12 cellular contexts compared by ENCODE assay signal in the genomic region with DNA sequence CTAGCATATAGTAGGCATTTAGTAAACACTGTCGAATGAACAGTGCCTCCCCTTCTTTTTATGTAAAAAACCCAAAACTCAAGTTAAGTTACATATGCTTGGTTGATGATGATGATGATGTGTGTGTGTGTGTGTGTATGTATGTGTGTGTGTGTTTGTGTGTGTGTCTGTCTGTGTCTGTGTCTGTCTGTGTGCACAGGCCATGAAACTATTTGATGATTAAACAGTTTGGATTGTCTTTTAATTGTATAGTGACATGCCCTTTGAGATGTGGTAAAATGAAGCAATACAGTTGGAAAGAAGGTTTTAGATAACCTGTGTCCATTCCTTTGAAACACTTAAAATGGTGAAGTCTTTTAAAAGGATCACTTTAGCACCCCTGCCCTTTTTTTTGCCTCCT.
DNase-seq lines count a peak whose midpoint lies in the region; ATAC-seq and TF ChIP-seq lines count a peak whose summit lies in the region.
"Had no signal": no experiment of that assay in that cellular context is flagged by ENCODE, and none has a peak within 500 bp of the region (broad histone marks: within the 10 kb centered on the region; RNA-seq: fewer than 3 reads in every experiment).

No MANE protein-coding gene starts in this region.

- H3F3A ChIP-seq in SK-N-SH (replicated peaks; ENCODE audit: insufficient read depth) = peaks cover 30% of the 10 kb centered on the region

- no peak for TF ChIP-seq CTCF in SK-N-SH (IDR thresholded peaks at IDR 0.05)
- no peak for TF ChIP-seq CTCF in brain microvascular endothelial cell (IDR thresholded peaks at IDR 0.05; ENCODE audit: low read depth, low read length, missing control alignments)
- no peak for TF ChIP-seq CTCF in kidney epithelial cell (IDR thresholded peaks at IDR 0.05; ENCODE audit: insufficient read depth, low read length, poor library complexity, severe bottlenecking)

- no peak overlapping the region for H3K4me3 Mint-ChIP-seq in stimulated activated memory B cell treated with anti-CD40 and anti-IgM and Interleukin-4, amounts not matched to agents 10 μg/mL and 1 μg/mL and 100 μg/mL, for 72 hours

- POLR2A ChIA-PET in SK-N-SH (lab: Yijun Ruan, JAX) = no interaction called here

- no peaks in the 10 kb centered on the region for H3K9me3 Mint-ChIP-seq in stimulated activated memory B cell treated with anti-CD40 and anti-IgM and Interleukin-4, amounts not matched to agents 10 μg/mL and 1 μg/mL and 100 μg/mL, for 72 hours

- H3K9me3 ChIP-seq in SK-N-SH = no peaks in the 10 kb centered on the region

- H3K4me1 Mint-ChIP-seq in stimulated activated memory B cell treated with anti-CD40 and anti-IgM and Interleukin-4, amounts not matched to agents 10 μg/mL and 1 μg/mL and 100 μg/mL, for 72 hours = peaks cover 84% of the 10 kb centered on the region

- H3K27me3 ChIP-seq in SK-N-SH (ENCODE audit: insufficient read depth) = no peaks in the 10 kb centered on the region
- H3K27me3 ChIP-seq in brain microvascular endothelial cell (replicated peaks) = no peaks in the 10 kb centered on the region
- no peaks in the 10 kb centered on the region for H3K27me3 ChIP-seq in kidney epithelial cell (ENCODE audit: control insufficient read depth, insufficient read depth, low read length)

- DNase-seq in SK-N-SH (no peak), brain microvascular endothelial cell (peak; percentile 39), kidney epithelial cell (ENCODE audit: low read depth) (peak; percentile 65), NCI-H82 treated with DMSO at 0.1 percent for 48 hours (lab: John Stamatoyannopoulos, UW; ENCODE audit: unreplicated experiment) (no peak), cortex of kidney (lab: John Stamatoyannopoulos, UW) (no peak)
- DNase-seq in activated naive CD4-positive, alpha-beta T cell treated with Interleukin-2 at 50 U/mL for 16 hours = no peak
- DNase-seq: DMS153; NCI-H1436 treated with DMSO at 0.1 percent for 48 hours; stimulated activated naive CD8-positive, alpha-beta T cell treated with anti-CD3 and anti-CD28 coated beads, Interleukin-15, Interleukin-2, amounts not matched to agents 100 U/mL and 50 U/mL, for 24 hours had no signal

- H3K36me3 ChIP-seq in SK-N-SH (replicated peaks in 1 of 2; ENCODE audit: control insufficient read depth in 1 of 2, insufficient read depth in 2 of 2, low read length in 1 of 2) (no peaks in the 10 kb centered on the region), brain microvascular endothelial cell (replicated peaks) (no peaks in the 10 kb centered on the region), kidney epithelial cell (ENCODE audit: control insufficient read depth, insufficient read depth, low read length) (no peaks in the 10 kb centered on the region)

- no peak for ATAC-seq in SK-N-SH treated with all-trans-retinoic acid at 6 μM for 48 hours
- ATAC-seq in stimulated activated memory B cell treated with anti-CD40 and anti-IgM and Interleukin-4, amounts not matched to agents 10 μg/mL and 1 μg/mL and 100 μg/mL, for 72 hours = no peak
- ATAC-seq: stimulated activated naive CD8-positive, alpha-beta T cell treated with anti-CD3 and anti-CD28 coated beads, Interleukin-15, Interleukin-2, amounts not matched to agents 100 U/mL and 50 U/mL, for 24 hours had no signal

- peaks cover 37% of the 10 kb centered on the region for H3K36me3 Mint-ChIP-seq in stimulated activated memory B cell treated with anti-CD40 and anti-IgM and Interleukin-4, amounts not matched to agents 10 μg/mL and 1 μg/mL and 100 μg/mL, for 72 hours

- no peak for TF ChIP-seq RAD21 in SK-N-SH (IDR thresholded peaks at IDR 0.05; ENCODE audit: low read length)

- H4K20me1 ChIP-seq in SK-N-SH (ENCODE audit: insufficient read depth) = peaks cover 99% of the 10 kb centered on the region

- peaks cover 100% of the 10 kb centered on the region for H3K79me2 ChIP-seq in SK-N-SH (ENCODE audit: insufficient read depth)

- H3K4me1 ChIP-seq in SK-N-SH (ENCODE audit: control insufficient read depth in 1 of 2, insufficient read depth in 2 of 2, low read depth in 1 of 2, low read length in 1 of 2) = peaks cover 46 to 55% of the 10 kb centered on the region in 2 experiments

- TF ChIP-seq EP300 in SK-N-SH (IDR thresholded peaks at IDR 0.05; ENCODE audit: borderline replicate concordance in 1 of 2, low read depth in 1 of 2, low read length in 1 of 2) = no peak

- H3K27ac ChIP-seq in SK-N-SH (ENCODE audit: low read depth in 2 of 2, low read length in 1 of 2) (peak overlapping the region; percentile 93 to 95; a peak in 2 of 4 replicates), brain microvascular endothelial cell (peak overlapping the region; percentile 28)
- H3K27ac ChIP-seq: 22Rv1 had no signal

- H3K9ac ChIP-seq in SK-N-SH = no peak overlapping the region

- no peak overlapping the region for H2AFZ ChIP-seq in SK-N-SH (ENCODE audit: low read depth)

- WGBS in SK-N-SH (ENCODE audit: low lambda C conversion rate) = 86% methylated on average over 1 of the region's 1 CpG

- no peaks in the 10 kb centered on the region for H3K9me2 ChIP-seq in SK-N-SH

- H3K4me2 ChIP-seq in SK-N-SH = no peak overlapping the region

- in situ Hi-C loops in brain microvascular endothelial cell (cut with HindIII; ENCODE audit: low pct_ligation_motif_present, low sequenced_read_pairs) = no loop called here

- no peak overlapping the region for H3K4me3 ChIP-seq in SK-N-SH (ENCODE audit: low read depth in 2 of 2, low read length in 1 of 2)
- H3K4me3 ChIP-seq in brain microvascular endothelial cell (ENCODE audit: low read depth, low read length) = no peak overlapping the region
- no peak overlapping the region for H3K4me3 ChIP-seq in kidney epithelial cell (ENCODE audit: low read depth, low read length)

- H3K27ac Mint-ChIP-seq in stimulated activated memory B cell treated with anti-CD40 and anti-IgM and Interleukin-4, amounts not matched to agents 10 μg/mL and 1 μg/mL and 100 μg/mL, for 72 hours = peak overlapping the region; percentile 17

- no peaks in the 10 kb centered on the region for H3K27me3 Mint-ChIP-seq in stimulated activated memory B cell treated with anti-CD40 and anti-IgM and Interleukin-4, amounts not matched to agents 10 μg/mL and 1 μg/mL and 100 μg/mL, for 72 hours

- CTCF ChIA-PET in SK-N-SH (lab: Yijun Ruan, JAX) = interaction anchor here (0.7 to 2.9 kb wide), 2 partner anchors 28 to 81 kb away, joined by 3 to 12 read pairs; no protein-coding TSS in a partner anchor

TF ChIP-seq in SK-N-SH, 30 proteins besides CTCF, POLR2A, EP300 and RAD21 (continues in another document):
- TF ChIP-seq REST (IDR thresholded peaks at IDR 0.05; ENCODE audit: low read depth, low read length) = no peak
- TF ChIP-seq GATA2 (CRISPR knock-in tag; IDR thresholded peaks at IDR 0.05) = no peak
- TF ChIP-seq SIN3A (IDR thresholded peaks at IDR 0.05; ENCODE audit: borderline replicate concordance, low read depth, low read length) = no peak
- TF ChIP-seq JUND (IDR thresholded peaks at IDR 0.05) = no peak

TF ChIP-seq in SK-N-SH treated with all-trans-retinoic acid at 6 μM for 48 hours, 23 proteins besides CTCF, POLR2A, EP300 and RAD21:
- TF ChIP-seq TOX (CRISPR knock-in tag; IDR thresholded peaks at IDR 0.05; ENCODE audit: borderline replicate concordance) (no peak), ESRRG (CRISPR knock-in tag; IDR thresholded peaks at IDR 0.05) (no peak), ARNTL (CRISPR knock-in tag; IDR thresholded peaks at IDR 0.05; ENCODE audit: borderline replicate concordance, low read depth) (no peak), ISL1 (CRISPR knock-in tag; IDR thresholded peaks at IDR 0.05) (no peak), TCF4 (CRISPR knock-in tag; IDR thresholded peaks at IDR 0.05; ENCODE audit: borderline replicate concordance) (no peak), ZFP30 (CRISPR knock-in tag; IDR thresholded peaks at IDR 0.05) (no peak), RARB (CRISPR knock-in tag; IDR thresholded peaks at IDR 0.05) (no peak), ZNF70 (CRISPR knock-in tag; IDR thresholded peaks at IDR 0.05) (no peak), OSR1 (CRISPR knock-in tag; IDR thresholded peaks at IDR 0.05) (no peak), ZC3H10 (CRISPR knock-in tag; IDR thresholded peaks at IDR 0.05) (no peak), PPARA (CRISPR knock-in tag; IDR thresholded peaks at IDR 0.05; ENCODE audit: borderline replicate concordance) (no peak), GLIS3 (CRISPR knock-in tag; IDR thresholded peaks at IDR 0.05) (no peak), ZNF565 (CRISPR knock-in tag; conservative IDR thresholded peaks at IDR 0.05; ENCODE audit: low read depth) (no peak), ZNF8 (CRISPR knock-in tag; IDR thresholded peaks at IDR 0.05) (no peak), SNAI2 (CRISPR knock-in tag; IDR thresholded peaks at IDR 0.05) (no peak)
- TF ChIP-seq, protein P1, sequence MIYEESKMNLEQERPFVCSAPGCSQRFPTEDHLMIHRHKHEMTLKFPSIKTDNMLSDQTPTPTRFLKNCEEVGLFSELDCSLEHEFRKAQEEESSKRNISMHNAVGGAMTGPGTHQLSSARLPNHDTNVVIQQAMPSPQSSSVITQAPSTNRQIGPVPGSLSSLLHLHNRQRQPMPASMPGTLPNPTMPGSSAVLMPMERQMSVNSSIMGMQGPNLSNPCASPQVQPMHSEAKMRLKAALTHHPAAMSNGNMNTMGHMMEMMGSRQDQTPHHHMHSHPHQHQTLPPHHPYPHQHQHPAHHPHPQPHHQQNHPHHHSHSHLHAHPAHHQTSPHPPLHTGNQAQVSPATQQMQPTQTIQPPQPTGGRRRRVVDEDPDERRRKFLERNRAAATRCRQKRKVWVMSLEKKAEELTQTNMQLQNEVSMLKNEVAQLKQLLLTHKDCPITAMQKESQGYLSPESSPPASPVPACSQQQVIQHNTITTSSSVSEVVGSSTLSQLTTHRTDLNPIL (CRISPR knock-in tag; IDR thresholded peaks at IDR 0.05; ENCODE audit: low read depth) = no peak

Comparison
In these comparisons a context has a peak if more than half of its experiments do, and no peak if none do; other contexts are left out.
1. DNase-seq: peak in brain microvascular endothelial cell (single experiment) and kidney epithelial cell (single experiment); none in SK-N-SH (single experiment), NCI-H82 treated with DMSO at 0.1 percent for 48 hours (single experiment), activated naive CD4-positive, alpha-beta T cell treated with Interleukin-2 at 50 U/mL for 16 hours (single experiment) and cortex of kidney (single experiment).